17 cellular contexts compared by ENCODE assay signal in the genomic region with DNA sequence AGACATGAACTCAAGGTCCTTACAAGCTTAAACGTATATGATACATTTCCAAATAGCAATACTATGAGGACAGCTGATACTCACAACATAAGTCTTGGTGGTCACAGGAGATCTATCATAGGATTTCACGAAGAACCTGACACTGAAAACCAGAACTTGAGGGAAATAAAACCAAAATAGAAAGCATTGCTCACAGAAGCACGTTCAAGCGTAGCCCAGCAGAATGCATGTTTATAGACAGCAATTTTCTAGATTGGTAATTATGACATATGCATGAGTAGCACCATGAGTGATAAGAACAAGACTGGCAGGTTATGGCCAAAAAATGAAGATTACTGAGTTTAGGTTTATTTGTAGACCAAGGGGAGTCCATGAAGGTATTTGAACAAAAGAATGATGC.
DNase-seq lines count a peak whose midpoint lies in the region; ATAC-seq and TF ChIP-seq lines count a peak whose summit lies in the region.
"Had no signal": no experiment of that assay in that cellular context is flagged by ENCODE, and none has a peak within 500 bp of the region (broad histone marks: within the 10 kb centered on the region; RNA-seq: fewer than 3 reads in every experiment).

No MANE protein-coding gene starts in this region.

- H3K4me1 ChIP-seq in CD8-positive, alpha-beta T cell (ENCODE audit: insufficient read depth, low read length) = peaks cover 58% of the 10 kb centered on the region
- H3K4me1 ChIP-seq in foreskin keratinocyte = no peaks in the 10 kb centered on the region

- POLR2A ChIA-PET in CD8-positive, alpha-beta T cell (lab: Charles Lee) = no interaction called here

- peak overlapping the region; percentile 95 for H3K27ac Mint-ChIP-seq in activated CD8-positive, alpha-beta memory T cell treated with anti-CD3 and anti-CD28 coated beads, Interleukin-2, amount 10 ng/mL, durations not matched to agents 7 days and 5 days
- peak overlapping the region; percentile 55 for H3K27ac Mint-ChIP-seq in CD8-positive, alpha-beta T cell
- H3K27ac Mint-ChIP-seq in T-helper 2 cell treated with Interferon-gamma antibody and Interleukin-4, amounts not matched to agents 5 μg/mL and 100 μg/mL, for 36 hours = peak overlapping the region; percentile 92

- no peak for DNase-seq in activated CD8-positive, alpha-beta memory T cell treated with anti-CD3 and anti-CD28 coated beads, Interleukin-2, amount 10 ng/mL, durations not matched to agents 7 days and 5 days
- no peak for DNase-seq in activated CD8-positive, alpha-beta memory T cell treated with anti-CD3 and anti-CD28 coated beads, Interleukin-2, amount 50 U/mL, for 4 hours
- DNase-seq in CD8-positive, alpha-beta T cell = no peak
- peak; percentile 53 for DNase-seq in T-helper 2 cell treated with Interferon-gamma antibody and Interleukin-4, amounts not matched to agents 5 μg/mL and 100 μg/mL, for 36 hours (ENCODE audit: low spot score)
- peak; percentile 44 to 66 for DNase-seq in foreskin keratinocyte
- DNase-seq in RKO (ENCODE audit: low spot score) = no peak
- DNase-seq in kidney glomerular epithelial cell (lab: John Stamatoyannopoulos, UW) = no peak
- DNase-seq: dorsolateral prefrontal cortex; H7; NCI-H1092 treated with DMSO at 0.1 percent for 48 hours; NCI-H2171 treated with DMSO at 0.1 percent for 48 hours; NK-92 treated with Interleukin-12 subunit alpha and Interleukin-12 subunit beta, amount 100 ng/mL, for 24 hours; retina; stimulated activated CD4-positive, alpha-beta T cell treated with anti-CD3 and anti-CD28 coated beads, Interleukin-4, amount 100 ng/mL, for 1 hour had no signal

- no peaks in the 10 kb centered on the region for H3K9me3 Mint-ChIP-seq in activated CD8-positive, alpha-beta memory T cell treated with anti-CD3 and anti-CD28 coated beads, Interleukin-2, amount 10 ng/mL, durations not matched to agents 7 days and 5 days (ENCODE audit: low read depth)
- H3K9me3 Mint-ChIP-seq in CD8-positive, alpha-beta T cell = no peaks in the 10 kb centered on the region
- no peaks in the 10 kb centered on the region for H3K9me3 Mint-ChIP-seq in T-helper 2 cell treated with Interferon-gamma antibody and Interleukin-4, amounts not matched to agents 5 μg/mL and 100 μg/mL, for 36 hours
- H3K9me3 Mint-ChIP-seq: IgD-negative memory B cell had no signal

- no peaks in the 10 kb centered on the region for H3K27me3 Mint-ChIP-seq in activated CD8-positive, alpha-beta memory T cell treated with anti-CD3 and anti-CD28 coated beads, Interleukin-2, amount 10 ng/mL, durations not matched to agents 7 days and 5 days
- H3K27me3 Mint-ChIP-seq in CD8-positive, alpha-beta T cell (ENCODE audit: low read depth) = no peaks in the 10 kb centered on the region
- no peaks in the 10 kb centered on the region for H3K27me3 Mint-ChIP-seq in T-helper 2 cell treated with Interferon-gamma antibody and Interleukin-4, amounts not matched to agents 5 μg/mL and 100 μg/mL, for 36 hours (ENCODE audit: low read depth)
- H3K27me3 Mint-ChIP-seq: IgD-negative memory B cell had no signal

- H3K36me3 ChIP-seq in CD8-positive, alpha-beta T cell (ENCODE audit: insufficient read depth, low read length) = no peaks in the 10 kb centered on the region
- H3K36me3 ChIP-seq: vagina had no signal

- H3K4me3 ChIP-seq in CD8-positive, alpha-beta T cell (ENCODE audit: low read depth, low read length) = no peak overlapping the region
- H3K4me3 ChIP-seq: dorsolateral prefrontal cortex, vagina had no signal

- no peak overlapping the region for H3K27ac ChIP-seq in CD8-positive, alpha-beta T cell (ENCODE audit: low read depth, low read length)
- no peak overlapping the region for H3K27ac ChIP-seq in foreskin keratinocyte
- H3K27ac ChIP-seq: vagina had no signal

- H3K9me3 ChIP-seq in CD8-positive, alpha-beta T cell (ENCODE audit: low read length) = no peaks in the 10 kb centered on the region
- H3K9me3 ChIP-seq: vagina had no signal

- peak; percentile 28 for ATAC-seq in activated CD8-positive, alpha-beta memory T cell treated with anti-CD3 and anti-CD28 coated beads, Interleukin-2, amount 10 ng/mL, durations not matched to agents 7 days and 5 days
- no peak for ATAC-seq in CD8-positive, alpha-beta T cell
- peak; percentile 74 for ATAC-seq in foreskin keratinocyte
- ATAC-seq in HG02642 (IDR thresholded peaks at IDR 0.05; ENCODE audit: poor library complexity, unreplicated experiment) = no peak

- H3K4me3 Mint-ChIP-seq in activated CD8-positive, alpha-beta memory T cell treated with anti-CD3 and anti-CD28 coated beads, Interleukin-2, amount 10 ng/mL, durations not matched to agents 7 days and 5 days = no peak overlapping the region
- H3K4me3 Mint-ChIP-seq in CD8-positive, alpha-beta T cell = no peak overlapping the region
- H3K4me3 Mint-ChIP-seq in T-helper 2 cell treated with Interferon-gamma antibody and Interleukin-4, amounts not matched to agents 5 μg/mL and 100 μg/mL, for 36 hours = peak overlapping the region; percentile 13

- no peak for TF ChIP-seq CTCF in CD8-positive, alpha-beta T cell (IDR thresholded peaks at IDR 0.05)
- TF ChIP-seq CTCF in foreskin keratinocyte (conservative IDR thresholded peaks at IDR 0.05) = no peak

- H3K4me1 Mint-ChIP-seq in activated CD8-positive, alpha-beta memory T cell treated with anti-CD3 and anti-CD28 coated beads, Interleukin-2, amount 10 ng/mL, durations not matched to agents 7 days and 5 days = peaks cover 70% of the 10 kb centered on the region
- H3K4me1 Mint-ChIP-seq in CD8-positive, alpha-beta T cell (ENCODE audit: low read depth) = peaks cover 76% of the 10 kb centered on the region
- H3K4me1 Mint-ChIP-seq in T-helper 2 cell treated with Interferon-gamma antibody and Interleukin-4, amounts not matched to agents 5 μg/mL and 100 μg/mL, for 36 hours (ENCODE audit: low read depth) = peaks cover 72% of the 10 kb centered on the region

- CTCF ChIA-PET in activated CD8-positive, alpha-beta memory T cell treated with anti-CD3 and anti-CD28 coated beads, Interleukin-2, amount 10 ng/mL, durations not matched to agents 7 days and 5 days (lab: Charles Lee) = interaction anchor here (0.9 to 3.5 kb wide), 4 partner anchors 20 to 487 kb away, joined by 3 to 31 read pairs (median 4); no protein-coding TSS in a partner anchor
- CTCF ChIA-PET in CD8-positive, alpha-beta T cell (lab: Charles Lee) = interaction anchor here (1.1 to 3.2 kb wide), 2 partner anchors 20 to 288 kb away, joined by 3 to 13 read pairs; no protein-coding TSS in a partner anchor

- H3K36me3 Mint-ChIP-seq in activated CD8-positive, alpha-beta memory T cell treated with anti-CD3 and anti-CD28 coated beads, Interleukin-2, amount 10 ng/mL, durations not matched to agents 7 days and 5 days = peaks cover 4% of the 10 kb centered on the region
- no peaks in the 10 kb centered on the region for H3K36me3 Mint-ChIP-seq in CD8-positive, alpha-beta T cell
- H3K36me3 Mint-ChIP-seq in T-helper 2 cell treated with Interferon-gamma antibody and Interleukin-4, amounts not matched to agents 5 μg/mL and 100 μg/mL, for 36 hours (ENCODE audit: low read depth) = peaks cover 3% of the 10 kb centered on the region

- H3K27me3 ChIP-seq in CD8-positive, alpha-beta T cell (ENCODE audit: insufficient read depth, low read length) = no peaks in the 10 kb centered on the region
- H3K27me3 ChIP-seq in foreskin keratinocyte = no peaks in the 10 kb centered on the region
- H3K27me3 ChIP-seq: vagina had no signal

- intact Hi-C loops in CD8-positive, alpha-beta T cell (cut with DNase I, micrococcal nuclease) = loop anchor here (2.0 to 5.0 kb wide), 3 partner anchors 15 to 33 kb away; no protein-coding TSS in a partner anchor

Comparison
In these comparisons a context has a peak if more than half of its experiments do, and no peak if none do; other contexts are left out.
1. ATAC-seq: peak in activated CD8-positive, alpha-beta memory T cell treated with anti-CD3 and anti-CD28 coated beads, Interleukin-2, amount 10 ng/mL, durations not matched to agents 7 days and 5 days (single experiment) and foreskin keratinocyte (single experiment); none in CD8-positive, alpha-beta T cell (single experiment) and HG02642 (single experiment).
2. DNase-seq: peak in T-helper 2 cell treated with Interferon-gamma antibody and Interleukin-4, amounts not matched to agents 5 μg/mL and 100 μg/mL, for 36 hours (single experiment) and foreskin keratinocyte (2 of 2); none in activated CD8-positive, alpha-beta memory T cell treated with anti-CD3 and anti-CD28 coated beads, Interleukin-2, amount 10 ng/mL, durations not matched to agents 7 days and 5 days (single experiment), activated CD8-positive, alpha-beta memory T cell treated with anti-CD3 and anti-CD28 coated beads, Interleukin-2, amount 50 U/mL, for 4 hours (single experiment), CD8-positive, alpha-beta T cell (0 of 7), RKO (single experiment) and kidney glomerular epithelial cell (single experiment).
3. Peak in every context shown above with its lines, with median percentiles within 50 percentile points of each other: H3K27ac Mint-ChIP-seq.